19 cellular contexts compared by ENCODE assay signal in the genomic region with DNA sequence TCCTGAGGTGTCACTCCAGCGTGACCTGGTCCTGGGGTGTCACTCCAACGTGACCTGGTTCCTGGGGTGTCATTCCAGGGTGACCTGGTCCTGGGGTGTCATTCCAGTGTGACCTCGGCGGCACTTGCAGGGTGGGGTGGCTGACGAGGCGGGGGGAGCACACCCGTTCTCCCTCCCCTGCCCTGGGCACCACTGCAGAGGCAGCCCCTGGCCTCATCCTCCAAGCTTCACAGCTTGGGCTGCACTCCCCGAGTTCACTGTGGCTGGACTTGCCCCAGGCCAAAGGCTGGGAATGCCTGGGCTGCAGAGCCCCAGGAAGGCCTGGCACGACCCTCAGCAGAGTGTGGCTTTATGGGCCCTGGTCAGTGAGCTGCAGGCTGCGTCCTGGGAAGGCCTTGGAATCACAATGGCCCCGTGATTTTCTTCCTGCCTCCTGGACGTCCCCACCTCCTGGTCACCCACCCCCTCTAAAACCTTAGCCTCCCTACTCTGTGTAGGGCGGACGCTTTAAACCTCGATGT.
DNase-seq lines count a peak whose midpoint lies in the region; ATAC-seq, FAIRE-seq and TF ChIP-seq lines count a peak whose summit lies in the region.
"Had no signal": no experiment of that assay in that cellular context is flagged by ENCODE, and none has a peak within 500 bp of the region (broad histone marks: within the 10 kb centered on the region; RNA-seq: fewer than 3 reads in every experiment).

No MANE protein-coding gene starts in this region.

- H3K4me1 Mint-ChIP-seq in natural killer cell treated with Interleukin-12 subunit alpha and Interleukin-12 subunit beta and Interleukin-15 and Interleukin-18, amount 100 ng/mL, for 72 hours (ENCODE audit: low read depth in 2 of 2), result peaks cover 0 to 2% of the 10 kb centered on the region in 2 donors
- H3K4me1 Mint-ChIP-seq in natural killer cell (no peaks in the 10 kb centered on the region), neural progenitor cell (peaks cover 11% of the 10 kb centered on the region)
- peaks cover under 1% of the 10 kb centered on the region for H3K4me1 Mint-ChIP-seq in activated naive CD8-positive, alpha-beta T cell treated with anti-CD3 and anti-CD28 coated beads, Interleukin-2, amount 50 U/mL, for 24 hours

- no peaks in the 10 kb centered on the region for H3K79me2 ChIP-seq in endothelial cell of umbilical vein (ENCODE audit: control insufficient read depth, insufficient read depth, low read length)
- no peaks in the 10 kb centered on the region for H3K79me2 ChIP-seq in neural progenitor cell (ENCODE audit: low read depth)

- peaks cover 19% of the 10 kb centered on the region for H3K4me1 ChIP-seq in endothelial cell of umbilical vein (ENCODE audit: control insufficient read depth, extremely low read depth, insufficient read depth, low read length)
- no peaks in the 10 kb centered on the region for H3K4me1 ChIP-seq in neural progenitor cell
- peaks cover 0 to 15% (median 3%) of the 10 kb centered on the region in 4 donors for H3K4me1 ChIP-seq in transverse colon

- WGBS in transverse colon (ENCODE audit: low coverage in 1 of 2), 2 donors, result 85% methylated on average over 12 of the region's 15 CpGs; no CpG with 5 or more reads in 1 of the 2 donors

- POLR2A ChIA-PET in endothelial cell of umbilical vein (lab: Charles Lee), result no interaction called here

- no peak overlapping the region for H3K4me3 Mint-ChIP-seq in natural killer cell treated with Interleukin-12 subunit alpha and Interleukin-12 subunit beta and Interleukin-15 and Interleukin-18, amount 100 ng/mL, for 72 hours
- H3K4me3 Mint-ChIP-seq in natural killer cell (no peak overlapping the region), neural progenitor cell (no peak overlapping the region)
- H3K4me3 Mint-ChIP-seq in activated naive CD8-positive, alpha-beta T cell treated with anti-CD3 and anti-CD28 coated beads, Interleukin-2, amount 50 U/mL, for 24 hours, result no peak overlapping the region
- H3K4me3 Mint-ChIP-seq: activated naive CD4-positive, alpha-beta T cell treated with anti-CD3 and anti-CD28 coated beads, Interleukin-2, amount 50 U/mL, for 24 hours; CD8-positive, alpha-beta memory T cell had no signal

- peak; percentile 53 for DNase-seq in natural killer cell treated with Interleukin-12 subunit alpha and Interleukin-12 subunit beta and Interleukin-15 and Interleukin-18, amount 100 ng/mL, for 72 hours (ENCODE audit: low spot score)
- DNase-seq in natural killer cell (no peak), endothelial cell of umbilical vein (ENCODE audit: low read depth, low spot score) (no peak), neural progenitor cell (ENCODE audit: low spot score) (no peak), transverse colon (no peak), MV-4-11 (lab: John Stamatoyannopoulos, UW) (no peak)
- no peak for DNase-seq in activated naive CD8-positive, alpha-beta T cell treated with anti-CD3 and anti-CD28 coated beads, Interleukin-2, amount 50 U/mL, for 24 hours
- DNase-seq: DND-41; KG1; NCI-H1092 treated with DMSO at 0.1 percent for 48 hours; stimulated activated CD4-positive, alpha-beta T cell treated with anti-CD3 and anti-CD28 coated beads, Interleukin-15, amount 100 ng/mL, for 24 hours; stimulated activated naive CD8-positive, alpha-beta T cell treated with anti-CD3 and anti-CD28 coated beads, Interleukin-15, Interleukin-2, amounts not matched to agents 100 U/mL and 50 U/mL, for 24 hours; T1000 had no signal

- in situ Hi-C loops in transverse colon (cut with MboI; ENCODE audit: low pct_ligation_motif_present in 1 of 4, low pct_unique_long_range_greater_than_20kb in 1 of 4, low sequenced_read_pairs in 3 of 4), result no loop called here

- no peaks in the 10 kb centered on the region for H3K27me3 ChIP-seq in endothelial cell of umbilical vein (ENCODE audit: control insufficient read depth in 2 of 2, insufficient read depth in 2 of 2, low read length in 2 of 2)
- H3K27me3 ChIP-seq in neural progenitor cell, result no peaks in the 10 kb centered on the region
- H3K27me3 ChIP-seq in transverse colon, result no peaks in the 10 kb centered on the region
- H3K27me3 ChIP-seq: vagina had no signal

- no peak for TF ChIP-seq CTCF in natural killer cell (IDR thresholded peaks at IDR 0.05)
- TF ChIP-seq CTCF in endothelial cell of umbilical vein (IDR thresholded peaks at IDR 0.05; ENCODE audit: extremely low read depth in 1 of 2, insufficient read depth in 1 of 2, low read depth in 1 of 2, low read length in 2 of 2), result no peak
- TF ChIP-seq CTCF in neural progenitor cell (IDR thresholded peaks at IDR 0.05), result no peak
- TF ChIP-seq CTCF in transverse colon (IDR thresholded peaks at IDR 0.05), result no peak

- H4K20me1 ChIP-seq in endothelial cell of umbilical vein (replicated peaks; ENCODE audit: control insufficient read depth, extremely low read depth, insufficient read depth, low read length) (no peaks in the 10 kb centered on the region), neural progenitor cell (ENCODE audit: low read depth) (no peaks in the 10 kb centered on the region)

- dilution Hi-C loops in endothelial cell of umbilical vein (cut with MboI; ENCODE audit: extremely low pct_ligation_motif_present, low sequenced_read_pairs), result no loop called here

- no peak for ATAC-seq in natural killer cell treated with Interleukin-12 subunit alpha and Interleukin-12 subunit beta and Interleukin-15 and Interleukin-18, amount 100 ng/mL, for 72 hours
- ATAC-seq in natural killer cell (no peak), GM21381 (IDR thresholded peaks at IDR 0.05; ENCODE audit: unreplicated experiment) (no peak)
- ATAC-seq in activated naive CD8-positive, alpha-beta T cell treated with anti-CD3 and anti-CD28 coated beads, Interleukin-2, amount 50 U/mL, for 24 hours, result no peak
- ATAC-seq: stimulated activated naive CD8-positive, alpha-beta T cell treated with anti-CD3 and anti-CD28 coated beads, Interleukin-15, Interleukin-2, amounts not matched to agents 100 U/mL and 50 U/mL, for 24 hours had no signal

- H2AFZ ChIP-seq in endothelial cell of umbilical vein (ENCODE audit: low read depth, low read length) (no peak overlapping the region), neural progenitor cell (replicated peaks) (no peak overlapping the region)

- peaks cover 2% of the 10 kb centered on the region in 2 experiments for H3K36me3 ChIP-seq in endothelial cell of umbilical vein (ENCODE audit: control insufficient read depth in 2 of 2, extremely low read depth in 1 of 2, insufficient read depth in 2 of 2, low read length in 2 of 2)
- H3K36me3 ChIP-seq in neural progenitor cell, result no peaks in the 10 kb centered on the region
- H3K36me3 ChIP-seq in transverse colon, result no peaks in the 10 kb centered on the region

- no peaks in the 10 kb centered on the region for H3K9me3 Mint-ChIP-seq in natural killer cell treated with Interleukin-12 subunit alpha and Interleukin-12 subunit beta and Interleukin-15 and Interleukin-18, amount 100 ng/mL, for 72 hours
- H3K9me3 Mint-ChIP-seq in natural killer cell, result no peaks in the 10 kb centered on the region
- no peaks in the 10 kb centered on the region for H3K9me3 Mint-ChIP-seq in neural progenitor cell
- H3K9me3 Mint-ChIP-seq in activated naive CD8-positive, alpha-beta T cell treated with anti-CD3 and anti-CD28 coated beads, Interleukin-2, amount 50 U/mL, for 24 hours, result no peaks in the 10 kb centered on the region
- H3K9me3 Mint-ChIP-seq: activated naive CD4-positive, alpha-beta T cell treated with anti-CD3 and anti-CD28 coated beads, Interleukin-2, amount 50 U/mL, for 24 hours; CD8-positive, alpha-beta memory T cell had no signal

- BruUV-seq in endothelial cell of umbilical vein (replicated peaks; lab: Mats Ljungman, UMichigan), result no TSS peak

- H3K4me2 ChIP-seq in endothelial cell of umbilical vein (ENCODE audit: insufficient read depth, low read length) (no peak overlapping the region), neural progenitor cell (no peak overlapping the region)

- intact Hi-C loops in natural killer cell (cut with micrococcal nuclease) (no loop called here), endothelial cell of umbilical vein (cut with micrococcal nuclease) (loop anchor here (2.0 kb wide), 1 partner anchor 81 kb away; no protein-coding TSS in a partner anchor), transverse colon (cut with DNase I; ENCODE audit: low total_unique reads) (loop anchor here (2.0 kb wide), 1 partner anchor 17 kb away; no protein-coding TSS in a partner anchor)

- H3F3A ChIP-seq in neural progenitor cell (ENCODE audit: low read depth), result no peaks in the 10 kb centered on the region

- H3K27me3 Mint-ChIP-seq in natural killer cell treated with Interleukin-12 subunit alpha and Interleukin-12 subunit beta and Interleukin-15 and Interleukin-18, amount 100 ng/mL, for 72 hours, result no peaks in the 10 kb centered on the region
- H3K27me3 Mint-ChIP-seq in natural killer cell (ENCODE audit: low read depth in 2 of 2) (no peaks in the 10 kb centered on the region), neural progenitor cell (ENCODE audit: insufficient read depth, low read depth) (peaks cover 1% of the 10 kb centered on the region)
- H3K27me3 Mint-ChIP-seq in activated naive CD8-positive, alpha-beta T cell treated with anti-CD3 and anti-CD28 coated beads, Interleukin-2, amount 50 U/mL, for 24 hours, result no peaks in the 10 kb centered on the region
- H3K27me3 Mint-ChIP-seq: activated naive CD4-positive, alpha-beta T cell treated with anti-CD3 and anti-CD28 coated beads, Interleukin-2, amount 50 U/mL, for 24 hours; CD8-positive, alpha-beta memory T cell had no signal

- H3K9me1 ChIP-seq in endothelial cell of umbilical vein (replicated peaks; ENCODE audit: control insufficient read depth, extremely low read depth, insufficient read depth, low read length), result no peaks in the 10 kb centered on the region

- TF ChIP-seq EP300 in transverse colon (IDR thresholded peaks at IDR 0.05; ENCODE audit: low read depth), result no peak

- no peak for FAIRE-seq in endothelial cell of umbilical vein (lab: Jason Lieb, UNC)
- FAIRE-seq: kidney had no signal

- no peak overlapping the region for H3K27ac Mint-ChIP-seq in natural killer cell treated with Interleukin-12 subunit alpha and Interleukin-12 subunit beta and Interleukin-15 and Interleukin-18, amount 100 ng/mL, for 72 hours
- H3K27ac Mint-ChIP-seq in natural killer cell, result peak overlapping the region in 1 of 2 donors; percentile 54
- peak overlapping the region; percentile 91 for H3K27ac Mint-ChIP-seq in neural progenitor cell
- H3K27ac Mint-ChIP-seq in activated naive CD8-positive, alpha-beta T cell treated with anti-CD3 and anti-CD28 coated beads, Interleukin-2, amount 50 U/mL, for 24 hours, result no peak overlapping the region
- H3K27ac Mint-ChIP-seq: activated naive CD4-positive, alpha-beta T cell treated with anti-CD3 and anti-CD28 coated beads, Interleukin-2, amount 50 U/mL, for 24 hours; progenitor cell of endocrine pancreas had no signal

- TF ChIP-seq POLR2A in endothelial cell of umbilical vein (IDR thresholded peaks at IDR 0.05; ENCODE audit: low read depth, low read length) (no peak), transverse colon (IDR thresholded peaks at IDR 0.05) (no peak)

- H3K36me3 Mint-ChIP-seq in natural killer cell treated with Interleukin-12 subunit alpha and Interleukin-12 subunit beta and Interleukin-15 and Interleukin-18, amount 100 ng/mL, for 72 hours, result no peaks in the 10 kb centered on the region
- H3K36me3 Mint-ChIP-seq in natural killer cell (no peaks in the 10 kb centered on the region), neural progenitor cell (no peaks in the 10 kb centered on the region)
- peaks cover 3% of the 10 kb centered on the region for H3K36me3 Mint-ChIP-seq in activated naive CD8-positive, alpha-beta T cell treated with anti-CD3 and anti-CD28 coated beads, Interleukin-2, amount 50 U/mL, for 24 hours (ENCODE audit: low read depth)

- no peak overlapping the region for H3K4me3 ChIP-seq in endothelial cell of umbilical vein (replicated peaks in 1 of 3; ENCODE audit: insufficient read depth in 1 of 3, low read depth in 1 of 3, low read length in 3 of 3)
- no peak overlapping the region for H3K4me3 ChIP-seq in neural progenitor cell
- H3K4me3 ChIP-seq in transverse colon, result no peak overlapping the region

- CTCF ChIA-PET in endothelial cell of umbilical vein (lab: Charles Lee), result interaction anchor here (1.5 kb wide), 1 partner anchor 88 kb away, joined by 5 read pairs; a partner anchor contains a TSS

- H3K9me3 ChIP-seq in endothelial cell of umbilical vein (replicated peaks; ENCODE audit: control insufficient read depth, insufficient read depth, low read length), result no peaks in the 10 kb centered on the region
- no peaks in the 10 kb centered on the region for H3K9me3 ChIP-seq in neural progenitor cell (ENCODE audit: low read depth)
- H3K9me3 ChIP-seq in transverse colon, result no peaks in the 10 kb centered on the region
- H3K9me3 ChIP-seq: vagina had no signal

- H3K9ac ChIP-seq in endothelial cell of umbilical vein (replicated peaks; ENCODE audit: extremely low read depth, insufficient read depth, low read length) (no peak overlapping the region), neural progenitor cell (no peak overlapping the region)

- peak overlapping the region; percentile 97 for H3K27ac ChIP-seq in endothelial cell of umbilical vein (ENCODE audit: insufficient read depth, low read depth, low read length)
- H3K27ac ChIP-seq in neural progenitor cell, result no peak overlapping the region
- H3K27ac ChIP-seq in transverse colon, result no peak overlapping the region
